Comparison of ENCODE assay signal across 1 cellular context in genomic region chr11:70641366-70641765, GRCh38.
TF ChIP-seq lines count a peak whose summit lies in the region.

No MANE protein-coding gene starts in this region.

TF ChIP-seq in SK-N-SH, 30 proteins besides CTCF, POLR2A, EP300 and RAD21 (continued from another document):
- TF ChIP-seq RXRA (IDR thresholded peaks at IDR 0.05; ENCODE audit: borderline replicate concordance, low read depth) (no peak), JUND (IDR thresholded peaks at IDR 0.05) (no peak), REST (IDR thresholded peaks at IDR 0.05; ENCODE audit: low read depth, low read length) (no peak), USF1 (IDR thresholded peaks at IDR 0.05; ENCODE audit: borderline replicate concordance, low read depth) (no peak), MEF2A (IDR thresholded peaks at IDR 0.05; ENCODE audit: borderline replicate concordance, low read depth) (no peak), CHD2 (IDR thresholded peaks at IDR 0.05; ENCODE audit: low read length, partially characterized antibody) (peak; percentile 48), USF2 (IDR thresholded peaks at IDR 0.05; ENCODE audit: borderline replicate concordance, low read depth, low read length) (no peak), NRF1 (IDR thresholded peaks at IDR 0.05; ENCODE audit: low read depth, low read length) (no peak), POLR2AphosphoS5 (IDR thresholded peaks at IDR 0.05; ENCODE audit: low read depth, low read length) (no peak), RFX5 (IDR thresholded peaks at IDR 0.05; ENCODE audit: low read length) (0 out of 2 replicates have a peak, but pooled peaks have one; percentile 11), PBX3 (IDR thresholded peaks at IDR 0.05) (no peak), NFIC (IDR thresholded peaks at IDR 0.05; ENCODE audit: borderline replicate concordance) (no peak), TEAD4 (IDR thresholded peaks at IDR 0.05; ENCODE audit: borderline replicate concordance, insufficient read depth) (no peak), FOSL2 (IDR thresholded peaks at IDR 0.05; ENCODE audit: borderline replicate concordance, low read depth) (no peak)
